In the genomic region with DNA sequence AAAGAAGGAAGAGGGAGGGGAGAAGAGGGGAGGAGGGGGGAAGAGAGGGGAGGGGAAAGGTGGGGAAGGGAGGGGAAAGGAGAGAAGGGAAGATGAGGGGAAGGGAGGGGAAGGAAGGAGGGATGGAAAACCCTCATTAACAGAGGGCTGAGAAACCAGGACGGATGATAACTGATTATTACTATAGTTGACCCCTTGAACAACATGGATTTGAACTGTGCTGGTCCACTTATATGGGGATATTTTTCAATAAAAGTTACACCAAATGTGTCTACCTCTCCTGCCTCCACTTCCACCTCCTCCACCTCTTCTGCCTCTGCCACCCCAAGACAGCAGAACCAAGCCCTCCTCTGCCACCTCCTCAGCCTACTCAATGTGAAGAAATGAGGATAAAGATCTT, we compare ENCODE assay signal across 35 cellular contexts.
DNase-seq lines count a peak whose midpoint lies in the region; ATAC-seq, FAIRE-seq and TF ChIP-seq lines count a peak whose summit lies in the region.
"Had no signal": no experiment of that assay in that cellular context is flagged by ENCODE, and none has a peak within 500 bp of the region (broad histone marks: within the 10 kb centered on the region; RNA-seq: fewer than 3 reads in every experiment).

No MANE protein-coding gene starts in this region.

- no peak overlapping the region for H2AK5ac ChIP-seq in H9 (ENCODE audit: insufficient read length, low read length)

- no peak overlapping the region for H2BK12ac ChIP-seq in H9 (ENCODE audit: insufficient read length, low read depth, low read length)

- no peaks in the 10 kb centered on the region for H3K36me3 Mint-ChIP-seq in H9 (ENCODE audit: insufficient read depth in 1 of 3, low read depth in 3 of 3)
- H3K36me3 Mint-ChIP-seq: CD14-positive monocyte; CD4-positive, alpha-beta memory T cell; CD4-positive, CD25-positive, alpha-beta regulatory T cell; CD8-positive, alpha-beta memory T cell; CD8-positive, alpha-beta T cell had no signal

- H2AFZ ChIP-seq in HepG2 (ENCODE audit: low read length) (no peak overlapping the region), K562 (ENCODE audit: low read depth, low read length) (no peak overlapping the region), H9 (ENCODE audit: low read length) (no peak overlapping the region)

- no peak overlapping the region for H3K4me2 ChIP-seq in HepG2 (ENCODE audit: low read depth, low read length)
- H3K4me2 ChIP-seq in K562 (ENCODE audit: insufficient read depth, low read length) = no peak overlapping the region
- H3K4me2 ChIP-seq in H9 (ENCODE audit: insufficient read depth, insufficient read length, low read length) = no peak overlapping the region
- H3K4me2 ChIP-seq: A549; BLaER1; BLaER1 treated with 17β-estradiol and CSF1 and Interleukin-3, amounts not matched to agents 10 nM and 100 nM had no signal

- H3K14ac ChIP-seq in H9 (ENCODE audit: insufficient read depth, low read length) = no peak overlapping the region

- H3K56ac ChIP-seq in H9 (ENCODE audit: insufficient read length, low read depth, low read length) = no peak overlapping the region

- no peaks in the 10 kb centered on the region for H3K9me1 ChIP-seq in K562 (ENCODE audit: control insufficient read depth, insufficient read depth, low read length)

- no peak for FAIRE-seq in HepG2 (lab: Jason Lieb, UNC)
- FAIRE-seq in K562 (lab: Jason Lieb, UNC) = no peak
- FAIRE-seq: A204.1, A549, D721Med had no signal

- H3K18ac ChIP-seq in H9 (ENCODE audit: insufficient read length, low read depth, low read length) = no peak overlapping the region

- WGBS in HepG2 (ENCODE audit: low lambda C conversion rate) = 4% methylated on average over 1 of the region's 1 CpG
- WGBS in right lobe of liver (ENCODE audit: insufficient coverage, low coverage, low lambda C conversion rate, missing lambda C conversion rate) = 43% methylated on average over 1 of the region's 1 CpG
- 0% methylated on average over 1 of the region's 1 CpG for WGBS in K562 (ENCODE audit: insufficient coverage, low coverage, missing lambda C conversion rate)
- WGBS in H9 (ENCODE audit: extremely low coverage, insufficient read length, low lambda C conversion rate) = no CpG with 5 or more reads among the region's 1 CpG
- WGBS in tibial nerve, 2 donors = 67 to 100% methylated on average over 1 of the region's 1 CpG

- no peak overlapping the region for H3K4me3 Mint-ChIP-seq in H9
- H3K4me3 Mint-ChIP-seq: B cell; CD14-positive monocyte; CD4-positive, alpha-beta memory T cell; CD4-positive, alpha-beta T cell; CD4-positive, CD25-positive, alpha-beta regulatory T cell; CD8-positive, alpha-beta memory T cell; CD8-positive, alpha-beta T cell had no signal

- TF ChIP-seq EP300 in HepG2 (IDR thresholded peaks at IDR 0.05; ENCODE audit: low read depth in 2 of 2, low read length in 2 of 2) = no peak
- TF ChIP-seq EP300 in HepG2 (CRISPR knock-in tag; IDR thresholded peaks at IDR 0.05; ENCODE audit: borderline replicate concordance) = no peak
- TF ChIP-seq EP300 in K562 (IDR thresholded peaks at IDR 0.05; ENCODE audit: low read length) = no peak
- no peak for TF ChIP-seq EP300 in tibial nerve (IDR thresholded peaks at IDR 0.05)

- no peaks in the 10 kb centered on the region for H3K4me1 ChIP-seq in HepG2 (ENCODE audit: insufficient read depth, low read length)
- no peaks in the 10 kb centered on the region for H3K4me1 ChIP-seq in right lobe of liver
- H3K4me1 ChIP-seq in HEK293 (ENCODE audit: control insufficient read depth, insufficient read depth, low read length) = no peaks in the 10 kb centered on the region
- H3K4me1 ChIP-seq in K562 (replicated peaks in 1 of 2; ENCODE audit: control insufficient read depth in 2 of 2, insufficient read depth in 2 of 2, low read length in 2 of 2) = no peaks in the 10 kb centered on the region
- H3K4me1 ChIP-seq in H9 (ENCODE audit: insufficient read depth, low read length) = no peaks in the 10 kb centered on the region
- H3K4me1 ChIP-seq in tibial nerve = peaks cover 0 to 2% (median 0%) of the 10 kb centered on the region in 4 donors
- H3K4me1 ChIP-seq: A549, BE2C, BLaER1, Caco-2 had no signal

- DNase-seq in HepG2 (ENCODE audit: low spot score) (no peak), right lobe of liver (no peak), K562 (ENCODE audit: extremely low read depth in 1 of 4, low spot score in 3 of 4) (no peak), H9 (no peak), tibial nerve (ENCODE audit: low spot score in 2 of 2) (no peak)
- DNase-seq: 8988T; ACHN; AML-193; BE2C; C1 segment of cervical spinal cord; Caco-2; Calu3; CD4-positive, alpha-beta memory T cell; CD4-positive, alpha-beta T cell; CD4-positive, CD25-positive, alpha-beta regulatory T cell; CD8-positive, alpha-beta memory T cell; CD8-positive, alpha-beta T cell; COR-L47; DMS 273 treated with DMSO at 0.1 percent for 48 hours; DMS153; DMS53; DMS79; DMS79 treated with DMSO at 0.1 percent for 48 hours; DND-41; EL had no signal

- H3K27ac Mint-ChIP-seq in H9 = no peak overlapping the region
- H3K27ac Mint-ChIP-seq: B cell; CD14-positive monocyte; CD4-positive, alpha-beta memory T cell; CD4-positive, alpha-beta T cell; CD4-positive, CD25-positive, alpha-beta regulatory T cell; CD8-positive, alpha-beta memory T cell; CD8-positive, alpha-beta T cell had no signal

- CTCF ChIA-PET in HepG2 (lab: Yijun Ruan, JAX; ENCODE audit: low intra/inter-chr PET ratio, low total read pairs) (no interaction called here), HEK293 (lab: Yijun Ruan, JAX) (no interaction called here), K562 (lab: Yijun Ruan, JAX; ENCODE audit: low intra/inter-chr PET ratio) (no interaction called here)

- H2BK120ac ChIP-seq in H9 (ENCODE audit: low read depth, low read length, poor library complexity, severe bottlenecking) = no peak overlapping the region

- H3K36me3 ChIP-seq in HepG2 (replicated peaks in 1 of 2; ENCODE audit: control insufficient read depth in 1 of 2, insufficient read depth in 2 of 2, low read length in 2 of 2) = no peaks in the 10 kb centered on the region
- no peaks in the 10 kb centered on the region for H3K36me3 ChIP-seq in right lobe of liver
- no peaks in the 10 kb centered on the region for H3K36me3 ChIP-seq in HEK293 (ENCODE audit: control insufficient read depth in 2 of 2, insufficient read depth in 1 of 2, low read length in 2 of 2)
- H3K36me3 ChIP-seq in K562 (ENCODE audit: control insufficient read depth, insufficient read depth, low read length) = no peaks in the 10 kb centered on the region
- H3K36me3 ChIP-seq in tibial nerve = no peaks in the 10 kb centered on the region
- H3K36me3 ChIP-seq: BE2C; BLaER1; BLaER1 treated with 17β-estradiol and CSF1 and Interleukin-3, amounts not matched to agents 10 nM and 100 nM had no signal

- TF ChIP-seq POLR2A in HepG2 (IDR thresholded peaks at IDR 0.05; ENCODE audit: insufficient read depth in 1 of 2, low read depth in 2 of 2, low read length in 2 of 2) (no peak), right lobe of liver (IDR thresholded peaks at IDR 0.05) (no peak), K562 (conservative IDR thresholded peaks at IDR 0.05) (no peak), tibial nerve (IDR thresholded peaks at IDR 0.05) (no peak)

- BruUV-seq in HepG2 (replicated peaks; lab: Mats Ljungman, UMichigan) (no TSS peak), K562 (replicated peaks; lab: Mats Ljungman, UMichigan) (no TSS peak)

- intact Hi-C loops in HepG2 (cut with micrococcal nuclease; ENCODE audit: unreplicated experiment) (no loop called here), right lobe of liver (cut with DNase I) (no loop called here), K562 (cut with micrococcal nuclease) (no loop called here)

- H3K27ac ChIP-seq in HepG2 (ENCODE audit: extremely low read length, insufficient read depth, low read length) (no peak overlapping the region), right lobe of liver (no peak overlapping the region), HEK293 (ENCODE audit: extremely low read depth, low read depth, low read length) (no peak overlapping the region), K562 (ENCODE audit: extremely low read depth, low read depth, low read length) (no peak overlapping the region), H9 (ENCODE audit: insufficient read length, low read depth, low read length) (no peak overlapping the region), tibial nerve (no peak overlapping the region)
- H3K27ac ChIP-seq: 22Rv1; A549; BLaER1; BLaER1 treated with 17β-estradiol and CSF1 and Interleukin-3, amounts not matched to agents 10 nM and 100 nM; C4-2B had no signal

- no peaks in the 10 kb centered on the region for H3K23me2 ChIP-seq in H9 (ENCODE audit: insufficient read length, low read depth, low read length, poor library complexity, severe bottlenecking)

- H2BK20ac ChIP-seq in H9 (ENCODE audit: low read depth, low read length, poor library complexity, severe bottlenecking) = no peak overlapping the region

- H3K9me3 Mint-ChIP-seq in H9 = no peaks in the 10 kb centered on the region
- H3K9me3 Mint-ChIP-seq: CD4-positive, alpha-beta T cell; CD8-positive, alpha-beta memory T cell; CD8-positive, alpha-beta T cell had no signal

- H2BK15ac ChIP-seq in H9 (ENCODE audit: low read depth, low read length) = no peak overlapping the region

- H3K23ac ChIP-seq in H9 (ENCODE audit: insufficient read length, low read depth, low read length) = no peak overlapping the region

- H3K9ac ChIP-seq in HepG2 (ENCODE audit: insufficient read depth, low read depth, low read length) = no peak overlapping the region
- H3K9ac ChIP-seq in K562 (ENCODE audit: insufficient read depth in 1 of 2, low read depth in 2 of 2, low read length in 2 of 2) = no peak overlapping the region
- no peak overlapping the region for H3K9ac ChIP-seq in H9 (ENCODE audit: extremely low read depth, insufficient read length, low read length)
- H3K9ac ChIP-seq: BLaER1; BLaER1 treated with 17β-estradiol and CSF1 and Interleukin-3, amounts not matched to agents 10 nM and 100 nM had no signal

- no peak overlapping the region for H4K8ac ChIP-seq in H9 (replicated peaks; ENCODE audit: insufficient read length, low read depth, low read length)

- H3T11ph ChIP-seq in H9 (ENCODE audit: low read length) = no peak overlapping the region

- no peak for TF ChIP-seq CTCF in HepG2 (CRISPR knock-in tag; IDR thresholded peaks at IDR 0.05)
- TF ChIP-seq CTCF in right lobe of liver (IDR thresholded peaks at IDR 0.05) = no peak
- no peak for TF ChIP-seq CTCF in HEK293 (tag by site-specific recombination; IDR thresholded peaks at IDR 0.05)
- TF ChIP-seq CTCF in K562 (IDR thresholded peaks at IDR 0.05 in 2 of 3, conservative IDR thresholded peaks at IDR 0.05 in 1 of 3; ENCODE audit: insufficient read depth in 2 of 3, low read depth in 1 of 3, low read length in 3 of 3) = no peak
- TF ChIP-seq CTCF in H9 (conservative IDR thresholded peaks at IDR 0.05) = no peak
- TF ChIP-seq CTCF in tibial nerve (IDR thresholded peaks at IDR 0.05) = no peak

- no peaks in the 10 kb centered on the region for H4K20me1 ChIP-seq in HepG2 (ENCODE audit: insufficient read depth, low read length)
- H4K20me1 ChIP-seq in K562 (replicated peaks; ENCODE audit: control insufficient read depth, insufficient read depth, low read length) = no peaks in the 10 kb centered on the region
- no peaks in the 10 kb centered on the region for H4K20me1 ChIP-seq in H9 (ENCODE audit: control insufficient read depth, insufficient read depth, insufficient read length)
- H4K20me1 ChIP-seq: BLaER1; BLaER1 treated with 17β-estradiol and CSF1 and Interleukin-3, amounts not matched to agents 10 nM and 100 nM had no signal

- H4K5ac ChIP-seq in H9 (ENCODE audit: insufficient read length, low read depth, low read length) = no peak overlapping the region

- no peak overlapping the region for H4K91ac ChIP-seq in H9 (ENCODE audit: insufficient read length, low read depth, low read length)

- H3K27me3 Mint-ChIP-seq in H9 (ENCODE audit: low read depth) = no peaks in the 10 kb centered on the region; the same call in 1 of the 2 replicates
- H3K27me3 Mint-ChIP-seq: CD4-positive, alpha-beta T cell had no signal

- H3K9me3 ChIP-seq in HepG2 (ENCODE audit: low read length) (no peaks in the 10 kb centered on the region), right lobe of liver (no peaks in the 10 kb centered on the region), HEK293 (ENCODE audit: control insufficient read depth, insufficient read depth, low read depth, low read length) (no peaks in the 10 kb centered on the region), K562 (replicated peaks; ENCODE audit: control insufficient read depth, insufficient read depth, low read depth, low read length) (no peaks in the 10 kb centered on the region), H9 (ENCODE audit: control insufficient read depth, low read depth, low read length) (no peaks in the 10 kb centered on the region), tibial nerve (no peaks in the 10 kb centered on the region)
- H3K9me3 ChIP-seq: A549, BE2C, BLaER1, Caco-2 had no signal

- no peak overlapping the region for H3K4ac ChIP-seq in H9 (ENCODE audit: low read depth, low read length)

- POLR2A ChIA-PET in HepG2 (lab: Yijun Ruan, JAX) (no interaction called here), HEK293 (lab: Yijun Ruan, JAX) (no interaction called here), K562 (lab: Yijun Ruan, JAX) (interaction anchor here (0.5 kb wide), 1 partner anchor 8 kb away, joined by 3 read pairs; no protein-coding TSS in a partner anchor)

- no peak overlapping the region for H3K4me3 ChIP-seq in HepG2 (replicated peaks in 1 of 3; ENCODE audit: insufficient read depth in 1 of 3, low read depth in 2 of 3, low read length in 3 of 3)
- no peak overlapping the region for H3K4me3 ChIP-seq in right lobe of liver
- no peak overlapping the region for H3K4me3 ChIP-seq in HEK293 (ENCODE audit: low read depth, low read length)
- no peak overlapping the region for H3K4me3 ChIP-seq in K562
- no peak overlapping the region for H3K4me3 ChIP-seq in tibial nerve
- H3K4me3 ChIP-seq: A549; BLaER1; BLaER1 treated with 17β-estradiol and CSF1 and Interleukin-3, amounts not matched to agents 10 nM and 100 nM had no signal

- TF ChIP-seq RAD21 in HepG2 (CRISPR knock-in tag; IDR thresholded peaks at IDR 0.05) = no peak
- no peak for TF ChIP-seq RAD21 in K562 (CRISPR knock-in tag; conservative IDR thresholded peaks at IDR 0.05 in 1 of 2, IDR thresholded peaks at IDR 0.05 in 1 of 2)

- H3K27me3 ChIP-seq in HepG2 (ENCODE audit: control insufficient read depth in 1 of 2, insufficient read depth in 2 of 2, low read length in 2 of 2) (peaks cover 0 to 13% of the 10 kb centered on the region in 2 experiments; a peak in 2 of 5 replicates), right lobe of liver (no peaks in the 10 kb centered on the region), K562 (ENCODE audit: control insufficient read depth in 2 of 2, insufficient read depth in 2 of 2, low read length in 2 of 2) (peaks cover 13 to 23% of the 10 kb centered on the region in 2 experiments; a peak in 3 of 5 replicates), H9 (ENCODE audit: insufficient read depth, low read length) (no peaks in the 10 kb centered on the region), tibial nerve (no peaks in the 10 kb centered on the region)
- H3K27me3 ChIP-seq: BE2C; BLaER1; BLaER1 treated with 17β-estradiol and CSF1 and Interleukin-3, amounts not matched to agents 10 nM and 100 nM had no signal

- no peaks in the 10 kb centered on the region for H3K79me1 ChIP-seq in H9 (ENCODE audit: insufficient read depth, low read depth, low read length, poor library complexity, severe bottlenecking)

- H2BK5ac ChIP-seq in H9 (ENCODE audit: insufficient read length, low read length) = no peak overlapping the region

- no peak for ATAC-seq in HepG2
- ATAC-seq in right lobe of liver = no peak
- no peak for ATAC-seq in K562
- ATAC-seq: A549; CD8-positive, alpha-beta T cell had no signal

- in situ Hi-C loops in HepG2 (cut with HindIII; ENCODE audit: extremely low pct_ligation_motif_present, low pct_unique_long_range_greater_than_20kb) (no loop called here), K562 (cut with MboI) (no loop called here)

- H3K79me2 ChIP-seq in HepG2 (ENCODE audit: insufficient read depth, low read length) (no peaks in the 10 kb centered on the region), K562 (ENCODE audit: control insufficient read depth, insufficient read depth, low read length) (no peaks in the 10 kb centered on the region), H9 (ENCODE audit: insufficient read depth, low read length) (no peaks in the 10 kb centered on the region)

- peaks cover 9 to 13% of the 10 kb centered on the region in 2 experiments for H3K4me1 Mint-ChIP-seq in H9
- H3K4me1 Mint-ChIP-seq: CD4-positive, CD25-positive, alpha-beta regulatory T cell; CD8-positive, alpha-beta memory T cell had no signal

Comparison
In these comparisons a context has a peak if more than half of its experiments do, and no peak if none do; other contexts are left out.
1. Of the 241 proteins assayed by ChIP-seq in both HepG2 and K562: peak only in HepG2: PCBP2; only in K562: none; in both: HNRNPK; in neither: 239.